9 cellular contexts compared by ENCODE assay signal in genomic region chr13:94674609-94675348, GRCh38. TPM values are rescaled to one million over a fixed set of nuclear protein-coding genes. Genes with fewer than 3 reads are reported as not detected.
A peak's percentile ranks its signal among the peaks of the same experiment; 100 is the strongest.
DNase-seq lines count a peak whose midpoint lies in the region; ATAC-seq and TF ChIP-seq lines count a peak whose summit lies in the region.
"Had no signal": no experiment of that assay in that cellular context is flagged by ENCODE, and none has a peak within 500 bp of the region (broad histone marks: within the 10 kb centered on the region; RNA-seq: fewer than 3 reads in every experiment).

No MANE protein-coding gene starts in this region.

- H3K4me1 ChIP-seq in right lobe of liver, result no peaks in the 10 kb centered on the region

- H3K27ac Mint-ChIP-seq in brain, result no peak overlapping the region
- H3K27ac Mint-ChIP-seq: dendritic cell treated with granulocyte-macrophage colony-stimulating factor and Interleukin-4, amounts not matched to agents 40 ng/mL and 50 ng/mL, for 4 days had no signal

- peak; percentile 60 to 77 for TF ChIP-seq CTCF in brain (conservative IDR thresholded peaks at IDR 0.05)
- TF ChIP-seq CTCF in right lobe of liver (IDR thresholded peaks at IDR 0.05), result peak; percentile 48 to 83 (median 72)

- 22% methylated on average over 5 of the region's 5 CpGs for WGBS in right lobe of liver (ENCODE audit: insufficient coverage, low coverage, low lambda C conversion rate, missing lambda C conversion rate)

- no peak for TF ChIP-seq POLR2A in right lobe of liver (IDR thresholded peaks at IDR 0.05)

- no peak overlapping the region for H3K4me3 ChIP-seq in MG63
- no peak overlapping the region for H3K4me3 ChIP-seq in right lobe of liver

- no peaks in the 10 kb centered on the region for H3K9me3 ChIP-seq in MG63
- H3K9me3 ChIP-seq in right lobe of liver, result no peaks in the 10 kb centered on the region

- no peak overlapping the region for H3K27ac ChIP-seq in right lobe of liver

- peaks cover 8% of the 10 kb centered on the region for H3K27me3 Mint-ChIP-seq in brain

- H3K27me3 ChIP-seq in MG63, result peaks cover 5% of the 10 kb centered on the region; the same call in 1 of the 2 replicates
- no peaks in the 10 kb centered on the region for H3K27me3 ChIP-seq in right lobe of liver

- H3K4me1 Mint-ChIP-seq in brain, result peaks cover 9% of the 10 kb centered on the region

- intact Hi-C loops in right lobe of liver (cut with DNase I), result no loop called here

- H3K36me3 Mint-ChIP-seq in brain, result no peaks in the 10 kb centered on the region

- H3K4me3 Mint-ChIP-seq in brain, result no peak overlapping the region
- H3K4me3 Mint-ChIP-seq: dendritic cell treated with granulocyte-macrophage colony-stimulating factor and Interleukin-4, amounts not matched to agents 40 ng/mL and 50 ng/mL, for 4 days had no signal

- H3K36me3 ChIP-seq in MG63 (no peaks in the 10 kb centered on the region), right lobe of liver (no peaks in the 10 kb centered on the region)

- DNase-seq in EH (ENCODE audit: low read depth) (peak; percentile 43), MG63 (peak; percentile 20), SW480 (ENCODE audit: low spot score) (peak; percentile 57), right lobe of liver (peak; percentile 45 to 57 (median 53)), dedifferentiated amniotic fluid mesenchymal stem cell (ENCODE audit: extremely low spot score) (no peak)
- peak; percentile 1 to 16 for DNase-seq in stimulated activated CD8-positive, alpha-beta memory T cell treated with anti-CD3 and anti-CD28 coated beads, Interleukin-7, amount 100 ng/mL, for 1 hour (ENCODE audit: low read depth in 2 of 2)

- ATAC-seq in GM21515 (IDR thresholded peaks at IDR 0.05; ENCODE audit: unreplicated experiment) (peak; percentile 85), right lobe of liver (peak; percentile 76 to 80 (median 78))

- H3K9me3 Mint-ChIP-seq in brain, result peaks cover under 1 to 9% (median 4%) of the 10 kb centered on the region in 5 experiments
- H3K9me3 Mint-ChIP-seq: dendritic cell treated with granulocyte-macrophage colony-stimulating factor and Interleukin-4, amounts not matched to agents 40 ng/mL and 50 ng/mL, for 4 days had no signal

RNA-seq across cellular contexts. Expression of gene SOX21, which starts 37.6 kb away (rescaled TPM):
- not detected in 2 replicates for total RNA-seq in MG63 (2014; rRNA removed; shearing (Covaris generic); ENCODE audit: low replicate concordance)
- 4.9 TPM for polyA plus RNA-seq in brain (ENCODE audit: insufficient read depth, low read depth, low replicate concordance)
- not detected for total RNA-seq in right lobe of liver
